1 cellular context compared by ENCODE assay signal in the genomic region with DNA sequence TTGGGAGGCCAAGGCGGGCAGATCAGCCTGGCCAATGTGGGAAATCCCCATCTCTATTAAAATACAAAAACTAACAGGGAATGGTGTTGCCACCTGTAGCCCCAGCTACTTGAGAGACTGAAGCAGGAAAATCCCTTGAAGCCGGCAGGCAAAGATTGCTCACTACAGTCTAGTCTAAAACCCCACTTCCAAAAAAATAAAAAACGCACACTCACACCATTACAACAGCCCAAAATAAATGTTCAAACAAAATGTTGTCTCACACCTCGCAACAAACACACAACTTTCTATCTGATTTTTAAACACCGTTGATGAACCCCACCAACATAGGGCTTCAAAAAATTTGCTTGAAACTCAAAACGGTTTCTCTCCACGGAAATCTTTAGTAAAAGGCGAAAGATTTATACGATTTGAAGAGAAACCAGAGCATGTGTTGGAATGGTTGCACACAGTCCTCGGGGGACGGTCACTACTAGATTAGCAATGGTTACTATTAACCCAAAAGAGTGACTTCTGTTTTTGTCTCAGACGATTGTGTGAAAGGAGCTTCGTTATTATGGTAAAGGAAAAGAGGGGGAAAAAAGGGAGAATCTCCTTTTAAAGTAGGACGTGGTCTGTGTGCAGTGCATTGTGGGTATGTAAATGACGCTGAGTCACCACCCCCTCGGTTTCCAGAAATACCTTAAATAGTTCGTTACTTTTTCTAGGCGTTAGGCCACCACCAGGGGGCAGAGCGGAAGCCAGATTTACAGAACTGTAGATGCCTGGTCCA.
TF ChIP-seq lines count a peak whose summit lies in the region.

A gene (minus strand): TSS at position 430 of the 772 bp plus-strand sequence.

TF ChIP-seq in HCT116, 20 proteins besides CTCF, POLR2A, EP300 and RAD21 (continued from another document):
- TF ChIP-seq, protein P1, sequence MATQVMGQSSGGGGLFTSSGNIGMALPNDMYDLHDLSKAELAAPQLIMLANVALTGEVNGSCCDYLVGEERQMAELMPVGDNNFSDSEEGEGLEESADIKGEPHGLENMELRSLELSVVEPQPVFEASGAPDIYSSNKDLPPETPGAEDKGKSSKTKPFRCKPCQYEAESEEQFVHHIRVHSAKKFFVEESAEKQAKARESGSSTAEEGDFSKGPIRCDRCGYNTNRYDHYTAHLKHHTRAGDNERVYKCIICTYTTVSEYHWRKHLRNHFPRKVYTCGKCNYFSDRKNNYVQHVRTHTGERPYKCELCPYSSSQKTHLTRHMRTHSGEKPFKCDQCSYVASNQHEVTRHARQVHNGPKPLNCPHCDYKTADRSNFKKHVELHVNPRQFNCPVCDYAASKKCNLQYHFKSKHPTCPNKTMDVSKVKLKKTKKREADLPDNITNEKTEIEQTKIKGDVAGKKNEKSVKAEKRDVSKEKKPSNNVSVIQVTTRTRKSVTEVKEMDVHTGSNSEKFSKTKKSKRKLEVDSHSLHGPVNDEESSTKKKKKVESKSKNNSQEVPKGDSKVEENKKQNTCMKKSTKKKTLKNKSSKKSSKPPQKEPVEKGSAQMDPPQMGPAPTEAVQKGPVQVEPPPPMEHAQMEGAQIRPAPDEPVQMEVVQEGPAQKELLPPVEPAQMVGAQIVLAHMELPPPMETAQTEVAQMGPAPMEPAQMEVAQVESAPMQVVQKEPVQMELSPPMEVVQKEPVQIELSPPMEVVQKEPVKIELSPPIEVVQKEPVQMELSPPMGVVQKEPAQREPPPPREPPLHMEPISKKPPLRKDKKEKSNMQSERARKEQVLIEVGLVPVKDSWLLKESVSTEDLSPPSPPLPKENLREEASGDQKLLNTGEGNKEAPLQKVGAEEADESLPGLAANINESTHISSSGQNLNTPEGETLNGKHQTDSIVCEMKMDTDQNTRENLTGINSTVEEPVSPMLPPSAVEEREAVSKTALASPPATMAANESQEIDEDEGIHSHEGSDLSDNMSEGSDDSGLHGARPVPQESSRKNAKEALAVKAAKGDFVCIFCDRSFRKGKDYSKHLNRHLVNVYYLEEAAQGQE (IDR thresholded peaks at IDR 0.05; ENCODE audit: low read depth), result no peak
- TF ChIP-seq FOSL1 (IDR thresholded peaks at IDR 0.05; ENCODE audit: low read depth) (peak; percentile 69; the same call in 1 of the 2 replicates), CEBPB (IDR thresholded peaks at IDR 0.05; ENCODE audit: low read depth) (peak; percentile 82), EGR1 (IDR thresholded peaks at IDR 0.05; ENCODE audit: low read depth) (peak; percentile 51; the same call in 1 of the 2 replicates)
